In genomic region chr22:49928185-49928495, GRCh38 we compare ENCODE assay signal across 21 cellular contexts. TPM values are rescaled to one million over a fixed set of nuclear protein-coding genes. Genes with fewer than 3 reads are reported as not detected.
DNase-seq lines count a peak whose midpoint lies in the region; ATAC-seq, FAIRE-seq and TF ChIP-seq lines count a peak whose summit lies in the region.
"Had no signal": no experiment of that assay in that cellular context is flagged by ENCODE, and none has a peak within 500 bp of the region (broad histone marks: within the 10 kb centered on the region; RNA-seq: fewer than 3 reads in every experiment).

No MANE protein-coding gene starts in this region.

- no peaks in the 10 kb centered on the region for H3K9me3 ChIP-seq in H1 (ENCODE audit: insufficient read depth in 2 of 2, low read depth in 1 of 2, low read length in 1 of 2)

- no peak for FAIRE-seq in H1 (lab: Jason Lieb, UNC)
- FAIRE-seq: GM12891, GM18507 had no signal

- TF ChIP-seq POLR2A in H1 (IDR thresholded peaks at IDR 0.05; ENCODE audit: control extremely low read depth in 1 of 2, low read depth in 2 of 2, low read length in 2 of 2) = no peak

- no peak overlapping the region for H4K5ac ChIP-seq in H1 (ENCODE audit: insufficient read length, low read depth, low read length)

- no peaks in the 10 kb centered on the region for H4K20me1 ChIP-seq in GM23338 (replicated peaks; ENCODE audit: insufficient read depth)
- peaks cover 2 to 4% of the 10 kb centered on the region in 2 experiments for H4K20me1 ChIP-seq in H1 (replicated peaks in 1 of 2; ENCODE audit: control insufficient read depth in 1 of 2, insufficient read depth in 2 of 2, low read length in 2 of 2)

- TF ChIP-seq CTCF in GM23338 (conservative IDR thresholded peaks at IDR 0.05; ENCODE audit: low read depth in 2 of 2) (no peak), H1 (IDR thresholded peaks at IDR 0.05; ENCODE audit: control extremely low read depth in 1 of 3, insufficient read depth in 1 of 3, low read depth in 1 of 3, low read length in 3 of 3) (no peak)

- DNase-seq in activated naive CD4-positive, alpha-beta T cell treated with anti-CD3 and anti-CD28 coated beads, Interleukin-2, amount 10 ng/mL, durations not matched to agents 7 days and 5 days = no peak
- DNase-seq in activated naive CD4-positive, alpha-beta T cell treated with anti-CD3 and anti-CD28 coated beads, Interleukin-2, amount 50 U/mL, for 16 hours = no peak
- DNase-seq in GM23338 (ENCODE audit: low spot score) = no peak
- no peak for DNase-seq in H1 (ENCODE audit: low read depth in 1 of 2, low spot score in 2 of 2)
- no peak for DNase-seq in stimulated activated naive B cell treated with anti-CD40 and anti-IgM and Interleukin-4, amounts not matched to agents 10 μg/mL and 1 μg/mL and 100 μg/mL, for 72 hours
- DNase-seq in C1 segment of cervical spinal cord (lab: John Stamatoyannopoulos, UW) = no peak
- DNase-seq in retina = no peak
- DNase-seq in A172 (ENCODE audit: low spot score) = no peak
- DNase-seq: ACHN; CD4-positive, CD25-positive, alpha-beta regulatory T cell; GM23248; Karpas-422; NCI-H1105; NCI-H1694; NCI-H510A; NCI-H774; Right ventricle myocardium superior; SW 1271 had no signal

- H3K23me2 ChIP-seq in H1 (ENCODE audit: low read depth, low read length) = peaks cover 3% of the 10 kb centered on the region; the same call in 1 of the 2 replicates

- no peak overlapping the region for H2BK120ac ChIP-seq in H1 (replicated peaks; ENCODE audit: low read depth, low read length)

- WGBS in H1 (ENCODE audit: extremely low coverage in 1 of 2, insufficient coverage in 1 of 2, insufficient read length in 1 of 2, insufficient replicate concordance in 2 of 2, low coverage in 1 of 2, low lambda C conversion rate in 2 of 2, missing lambda C conversion rate in 1 of 2), 2 experiments = 80% methylated on average over 8 of the region's 8 CpGs; no CpG with 5 or more reads in 1 of the 2 experiments

- no peak overlapping the region for H3K56ac ChIP-seq in H1 (replicated peaks; ENCODE audit: insufficient read length, low read depth, low read length)

- peaks cover 17% of the 10 kb centered on the region for H3K36me3 Mint-ChIP-seq in activated naive CD4-positive, alpha-beta T cell treated with anti-CD3 and anti-CD28 coated beads, Interleukin-2, amount 10 ng/mL, durations not matched to agents 7 days and 5 days
- H3K36me3 Mint-ChIP-seq in GM23338 (ENCODE audit: low read depth) = peaks cover 2% of the 10 kb centered on the region; the same call in 1 of the 3 replicates
- H3K36me3 Mint-ChIP-seq in stimulated activated naive B cell treated with anti-CD40 and anti-IgM and Interleukin-4, amounts not matched to agents 10 μg/mL and 1 μg/mL and 100 μg/mL, for 72 hours = peaks cover 28 to 43% of the 10 kb centered on the region in 2 donors

- H3K27me3 ChIP-seq in GM23338 (ENCODE audit: insufficient read depth) (peaks cover 9% of the 10 kb centered on the region), H1 (replicated peaks in 1 of 4; ENCODE audit: control insufficient read depth in 3 of 4, extremely low read depth in 1 of 4, insufficient read depth in 3 of 4, low read length in 3 of 4) (peaks cover 0 to 12% (median 10%) of the 10 kb centered on the region in 4 experiments; a peak in 6 of 7 replicates)

- no peak overlapping the region for H3K23ac ChIP-seq in H1 (ENCODE audit: insufficient read length)

- peak overlapping the region; percentile 21 for H3K4me3 Mint-ChIP-seq in activated naive CD4-positive, alpha-beta T cell treated with anti-CD3 and anti-CD28 coated beads, Interleukin-2, amount 10 ng/mL, durations not matched to agents 7 days and 5 days
- H3K4me3 Mint-ChIP-seq in GM23338 = no peak overlapping the region
- peak overlapping the region; percentile 50 to 74 for H3K4me3 Mint-ChIP-seq in stimulated activated naive B cell treated with anti-CD40 and anti-IgM and Interleukin-4, amounts not matched to agents 10 μg/mL and 1 μg/mL and 100 μg/mL, for 72 hours

- TF ChIP-seq EP300 in H1 (IDR thresholded peaks at IDR 0.05; ENCODE audit: borderline replicate concordance in 1 of 2, low read depth in 2 of 2, low read length in 2 of 2) = no peak

- H3K27ac ChIP-seq in GM23338 (ENCODE audit: low read depth) (no peak overlapping the region), H1 (ENCODE audit: low read depth, low read length) (no peak overlapping the region)
- H3K27ac ChIP-seq: GM23248, HL-60 had no signal

- peaks cover 72% of the 10 kb centered on the region for H3K4me1 Mint-ChIP-seq in activated naive CD4-positive, alpha-beta T cell treated with anti-CD3 and anti-CD28 coated beads, Interleukin-2, amount 10 ng/mL, durations not matched to agents 7 days and 5 days
- peaks cover 18% of the 10 kb centered on the region for H3K4me1 Mint-ChIP-seq in GM23338
- H3K4me1 Mint-ChIP-seq in stimulated activated naive B cell treated with anti-CD40 and anti-IgM and Interleukin-4, amounts not matched to agents 10 μg/mL and 1 μg/mL and 100 μg/mL, for 72 hours = peaks cover 62 to 81% of the 10 kb centered on the region in 2 donors

- H3K4me1 ChIP-seq in GM23338 (ENCODE audit: insufficient read depth) (no peaks in the 10 kb centered on the region; the same call in 1 of the 2 replicates), H1 (replicated peaks in 1 of 4; ENCODE audit: control insufficient read depth in 3 of 4, insufficient read depth in 4 of 4, low read length in 3 of 4) (peaks cover 0 to 3% (median 0%) of the 10 kb centered on the region in 4 experiments; a peak in 1 of 7 replicates)

- H3K79me2 ChIP-seq in GM23338 (replicated peaks; ENCODE audit: insufficient read depth) = no peaks in the 10 kb centered on the region
- no peaks in the 10 kb centered on the region for H3K79me2 ChIP-seq in H1 (ENCODE audit: control insufficient read depth in 1 of 2, insufficient read depth in 2 of 2, low read length in 2 of 2)

- CTCF ChIA-PET in activated naive CD4-positive, alpha-beta T cell treated with anti-CD3 and anti-CD28 coated beads, Interleukin-2, amount 10 ng/mL, durations not matched to agents 7 days and 5 days (lab: Charles Lee) = interaction anchor here (1.2 to 1.6 kb wide), 3 partner anchors 23 to 157 kb away, joined by 3 to 6 read pairs (median 3); partner anchors contain the start of gene MLC1
- CTCF ChIA-PET in H1 (lab: Charles Lee; ENCODE audit: partially characterized antibody) = interaction anchor here (1.6 kb wide), 1 partner anchor 109 kb away, joined by 3 read pairs; no protein-coding TSS in a partner anchor

- no peak overlapping the region for H2BK12ac ChIP-seq in H1 (ENCODE audit: low read depth, low read length)

- no peaks in the 10 kb centered on the region; the same call in 1 of the 2 replicates for H3F3A ChIP-seq in GM23338 (replicated peaks; ENCODE audit: low read depth)

- H3K27ac Mint-ChIP-seq in activated naive CD4-positive, alpha-beta T cell treated with anti-CD3 and anti-CD28 coated beads, Interleukin-2, amount 10 ng/mL, durations not matched to agents 7 days and 5 days = no peak overlapping the region
- no peak overlapping the region for H3K27ac Mint-ChIP-seq in GM23338
- H3K27ac Mint-ChIP-seq in stimulated activated naive B cell treated with anti-CD40 and anti-IgM and Interleukin-4, amounts not matched to agents 10 μg/mL and 1 μg/mL and 100 μg/mL, for 72 hours = peak overlapping the region; percentile 81

- no peak overlapping the region for H3K14ac ChIP-seq in H1 (ENCODE audit: insufficient read length)

- H2BK20ac ChIP-seq in H1 (ENCODE audit: low read length) = no peak overlapping the region

- H3K18ac ChIP-seq in H1 (ENCODE audit: extremely low read depth, low read length) = no peak overlapping the region

- no peak overlapping the region for H4K91ac ChIP-seq in H1 (replicated peaks; ENCODE audit: insufficient read length, low read length)

- no peak overlapping the region for H3K9ac ChIP-seq in H1 (replicated peaks in 1 of 4; ENCODE audit: extremely low read depth in 1 of 4, low read depth in 3 of 4, low read length in 3 of 4)
- H3K9ac ChIP-seq: GM23248 had no signal

- H3K9me2 ChIP-seq in GM23338 (ENCODE audit: insufficient read depth) = no peaks in the 10 kb centered on the region

- POLR2A ChIA-PET in H1 (lab: Charles Lee; ENCODE audit: partially characterized antibody) = no interaction called here

- H2BK5ac ChIP-seq in H1 (ENCODE audit: low read depth, low read length) = no peak overlapping the region

- H3K4me2 ChIP-seq in GM23338 (no peak overlapping the region), H1 (ENCODE audit: insufficient read depth in 1 of 2, low read depth in 2 of 2, low read length in 2 of 2) (no peak overlapping the region)

- no peak overlapping the region for H3K4me3 ChIP-seq in GM23338
- H3K4me3 ChIP-seq in H1 (ENCODE audit: extremely low read depth in 1 of 4, insufficient read depth in 2 of 4, low read depth in 3 of 4, low read length in 4 of 4) = no peak overlapping the region
- H3K4me3 ChIP-seq: GM23248 had no signal

- H3K36me3 ChIP-seq in GM23338 (ENCODE audit: insufficient read depth) (no peaks in the 10 kb centered on the region), H1 (ENCODE audit: control insufficient read depth in 2 of 4, insufficient read depth in 4 of 4, low read length in 3 of 4) (no peaks in the 10 kb centered on the region; a peak in 2 of 8 replicates)

- ATAC-seq in GM23338 = peak; percentile 6; the same call in 1 of the 3 replicates
- no peak for ATAC-seq in stimulated activated naive B cell treated with anti-CD40 and anti-IgM and Interleukin-4, amounts not matched to agents 10 μg/mL and 1 μg/mL and 100 μg/mL, for 72 hours (replicated peaks)

- H2BK15ac ChIP-seq in H1 (ENCODE audit: low read length) = no peak overlapping the region

- no peak for TF ChIP-seq RAD21 in H1 (IDR thresholded peaks at IDR 0.05 in 1 of 2, conservative IDR thresholded peaks at IDR 0.05 in 1 of 2; ENCODE audit: low read depth in 2 of 2, low read length in 2 of 2)

- no peak overlapping the region for H2AK5ac ChIP-seq in H1 (ENCODE audit: low read depth, low read length)

- no peaks in the 10 kb centered on the region for H3K9me3 Mint-ChIP-seq in activated naive CD4-positive, alpha-beta T cell treated with anti-CD3 and anti-CD28 coated beads, Interleukin-2, amount 10 ng/mL, durations not matched to agents 7 days and 5 days
- no peaks in the 10 kb centered on the region for H3K9me3 Mint-ChIP-seq in GM23338
- H3K9me3 Mint-ChIP-seq in stimulated activated naive B cell treated with anti-CD40 and anti-IgM and Interleukin-4, amounts not matched to agents 10 μg/mL and 1 μg/mL and 100 μg/mL, for 72 hours = no peaks in the 10 kb centered on the region
- H3K9me3 Mint-ChIP-seq: CD4-positive, CD25-positive, alpha-beta regulatory T cell had no signal

- H4K8ac ChIP-seq in H1 (ENCODE audit: extremely low read depth, insufficient read depth, low read length) = 0 out of 2 replicates have a peak overlapping the region, but pooled peaks have one; percentile 35

- no peaks in the 10 kb centered on the region for H3K27me3 Mint-ChIP-seq in activated naive CD4-positive, alpha-beta T cell treated with anti-CD3 and anti-CD28 coated beads, Interleukin-2, amount 10 ng/mL, durations not matched to agents 7 days and 5 days
- peaks cover 21% of the 10 kb centered on the region for H3K27me3 Mint-ChIP-seq in GM23338 (ENCODE audit: insufficient read depth, low read depth, poor library complexity)
- no peaks in the 10 kb centered on the region for H3K27me3 Mint-ChIP-seq in stimulated activated naive B cell treated with anti-CD40 and anti-IgM and Interleukin-4, amounts not matched to agents 10 μg/mL and 1 μg/mL and 100 μg/mL, for 72 hours
- H3K27me3 Mint-ChIP-seq: CD4-positive, CD25-positive, alpha-beta regulatory T cell had no signal

- H2AFZ ChIP-seq in GM23338 (no peak overlapping the region), H1 (ENCODE audit: low read length) (no peak overlapping the region)
- H2AFZ ChIP-seq: GM23248 had no signal

- H3K79me1 ChIP-seq in H1 (ENCODE audit: low read depth, low read length) = no peaks in the 10 kb centered on the region; the same call in 1 of the 2 replicates

- H3K4ac ChIP-seq in H1 (replicated peaks; ENCODE audit: insufficient read length, low read depth, low read length) = no peak overlapping the region

RNA-seq across cellular contexts. Expression of gene CRELD2, which starts 9.7 kb away (rescaled TPM):
- 34.4 and 35.7 TPM in 2 replicates for total RNA-seq in GM23338 (2014; rRNA removed; shearing (Covaris generic))
- 47.7 and 49.4 TPM in 2 replicates for polyA plus RNA-seq in GM23338 (2016; fragmentation: Nextera tagmentation; extraction: Ambion mirVana)
- 36.6 and 39.4 TPM in 2 replicates for total RNA-seq in H1 (2021; fragmentation: NEBNext Ultra II Directional; extraction: Animal tissue kit (Norgen Biotek cat#: 25700))
- 24.5 and 34.3 TPM in 2 replicates for polyA plus RNA-seq in H1 (2011; rRNA removed)
- 35.6 TPM for polyA plus RNA-seq in H1 (2011; cell fraction: cytosol; rRNA removed)
- 52.5 TPM for polyA plus RNA-seq in H1 (2011; cell fraction: nucleus; rRNA removed)
- polyA plus RNA-seq in H1 (2012, experiment 1 of 2) = 19.3 to 35.8 TPM (median 34.6 TPM) in 4 replicates
- polyA plus RNA-seq in H1 (2012, experiment 2 of 2) = 23.7 TPM
- polyA plus RNA-seq in H1 (2013, experiment 1 of 2) = 24.9 TPM
- 26.3 TPM for polyA plus RNA-seq in H1 (2013, experiment 2 of 2)
- polyA minus RNA-seq in H1 (2011; rRNA and poly(A)+ RNA removed) = 6.1 and 8.2 TPM in 2 replicates
- 8.7 TPM for polyA minus RNA-seq in H1 (2011; cell fraction: cytosol; rRNA and poly(A)+ RNA removed)
- 8.0 TPM for polyA minus RNA-seq in H1 (2011; cell fraction: nucleus; rRNA and poly(A)+ RNA removed)
- total RNA-seq in A172 (2014; rRNA removed; shearing (Covaris generic)) = 41.9 and 48.3 TPM in 2 replicates

RNA-seq across cellular contexts. Expression of gene ALG12, which starts 9.9 kb away (rescaled TPM):
- 23.3 and 26.9 TPM in 2 replicates for total RNA-seq in GM23338 (2014; rRNA removed; shearing (Covaris generic))
- polyA plus RNA-seq in GM23338 (2016; fragmentation: Nextera tagmentation; extraction: Ambion mirVana) (18.7 and 21.8 TPM in 2 replicates), H1 (2011; rRNA removed) (13.4 and 24.1 TPM in 2 replicates)
- 22.5 and 25.0 TPM in 2 replicates for total RNA-seq in H1 (2021; fragmentation: NEBNext Ultra II Directional; extraction: Animal tissue kit (Norgen Biotek cat#: 25700))
- polyA plus RNA-seq in H1 (2011; cell fraction: cytosol; rRNA removed) = 16.1 TPM
- 28.5 TPM for polyA plus RNA-seq in H1 (2011; cell fraction: nucleus; rRNA removed)
- polyA plus RNA-seq in H1 (2012, experiment 1 of 2) = 14.6 to 25.7 TPM (median 22.3 TPM) in 4 replicates
- polyA plus RNA-seq in H1 (2012, experiment 2 of 2) = 19.9 TPM
- polyA plus RNA-seq in H1 (2013, experiment 1 of 2) = 23.8 TPM
- 25.7 TPM for polyA plus RNA-seq in H1 (2013, experiment 2 of 2)
- polyA minus RNA-seq in H1 (2011; rRNA and poly(A)+ RNA removed) = 20.3 and 23.2 TPM in 2 replicates
- polyA minus RNA-seq in H1 (2011; cell fraction: cytosol; rRNA and poly(A)+ RNA removed) = 11.2 TPM
- 7.9 TPM for polyA minus RNA-seq in H1 (2011; cell fraction: nucleus; rRNA and poly(A)+ RNA removed)
- total RNA-seq in A172 (2014; rRNA removed; shearing (Covaris generic)) = 8.8 and 10.4 TPM in 2 replicates

RNA-seq across cellular contexts. Expression of gene PIM3, which starts 32.4 kb away (rescaled TPM):
- 30.6 and 37.3 TPM in 2 replicates for total RNA-seq in GM23338 (2014; rRNA removed; shearing (Covaris generic))
- polyA plus RNA-seq in GM23338 (2016; fragmentation: Nextera tagmentation; extraction: Ambion mirVana) = 17.7 and 18.8 TPM in 2 replicates
- 30.0 and 31.2 TPM in 2 replicates for total RNA-seq in H1 (2021; fragmentation: NEBNext Ultra II Directional; extraction: Animal tissue kit (Norgen Biotek cat#: 25700))
- polyA plus RNA-seq in H1 (2011; rRNA removed) = 22.6 and 40.2 TPM in 2 replicates
- polyA plus RNA-seq in H1 (2011; cell fraction: cytosol; rRNA removed) = 20.5 TPM
- polyA plus RNA-seq in H1 (2011; cell fraction: nucleus; rRNA removed) = 43.4 TPM
- 16.0 to 28.8 TPM (median 24.5 TPM) in 4 replicates for polyA plus RNA-seq in H1 (2012, experiment 1 of 2)
- polyA plus RNA-seq in H1 (2012, experiment 2 of 2) = 23.8 TPM
- polyA plus RNA-seq in H1 (2013, experiment 1 of 2) = 20.9 TPM
- 21.1 TPM for polyA plus RNA-seq in H1 (2013, experiment 2 of 2)
- 3.8 and 3.9 TPM in 2 replicates for polyA minus RNA-seq in H1 (2011; rRNA and poly(A)+ RNA removed)
- polyA minus RNA-seq in H1 (2011; cell fraction: cytosol; rRNA and poly(A)+ RNA removed) = 17.7 TPM
- polyA minus RNA-seq in H1 (2011; cell fraction: nucleus; rRNA and poly(A)+ RNA removed) = 20.5 TPM
- 41.7 and 48.7 TPM in 2 replicates for total RNA-seq in A172 (2014; rRNA removed; shearing (Covaris generic))
